8 cellular contexts compared by ENCODE assay signal in the genomic region with DNA sequence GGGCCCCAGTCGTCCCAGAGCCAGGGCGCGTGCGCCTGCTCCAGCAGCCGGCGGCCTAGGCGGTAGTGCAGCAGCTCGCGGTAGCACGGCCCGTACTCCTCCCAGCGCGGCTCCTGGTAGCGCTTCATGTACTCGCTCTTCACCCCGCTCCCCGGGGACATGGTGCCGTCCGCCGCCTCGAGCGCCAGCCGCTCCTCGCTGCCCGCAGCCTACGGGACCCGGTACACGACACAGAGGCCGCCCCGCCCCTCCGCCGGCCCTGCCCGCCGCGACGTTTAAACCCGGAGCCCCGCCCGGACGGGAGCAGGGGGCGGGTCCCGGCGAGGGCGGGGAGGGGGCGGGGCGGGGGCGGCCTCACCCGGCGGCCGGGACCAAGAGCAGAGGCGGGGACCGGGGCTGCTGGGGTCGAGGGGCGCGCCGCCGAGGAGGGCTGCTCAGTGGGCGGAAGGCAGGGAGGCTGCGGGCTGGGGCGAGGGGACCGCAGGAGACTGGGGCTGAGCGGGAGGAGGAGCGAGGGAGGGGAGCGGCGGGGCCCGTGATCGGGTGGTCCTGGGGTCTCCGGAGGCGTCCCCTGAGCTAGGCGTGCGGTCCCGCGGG. TPM values are rescaled to one million over a fixed set of nuclear protein-coding genes. Genes with fewer than 3 reads are reported as not detected.
DNase-seq lines count a peak whose midpoint lies in the region; ATAC-seq and TF ChIP-seq lines count a peak whose summit lies in the region.

No MANE protein-coding gene starts in this region.

- intact Hi-C loops in lower leg skin (cut with DNase I; ENCODE audit: low total_unique reads) = no loop called here

- H3K9me3 ChIP-seq in BLaER1 = no peaks in the 10 kb centered on the region

- DNase-seq in NCI-H510A treated with DMSO at 0.1 percent for 48 hours (lab: John Stamatoyannopoulos, UW) = peak; percentile 65
- DNase-seq in activated CD4-positive, alpha-beta T cell treated with anti-CD3 and anti-CD28 coated beads, Interleukin-2, amount 50 U/mL, for 4 hours = peak; percentile 67 to 69
- peak; percentile 15 to 77 for DNase-seq in dermis microvascular lymphatic vessel endothelial cell (ENCODE audit: low read depth in 2 of 2)
- peak; percentile 65 to 96 for DNase-seq in lower leg skin (ENCODE audit: low spot score in 2 of 2)
- DNase-seq in stimulated activated CD4-positive, alpha-beta T cell treated with anti-CD3 and anti-CD28 coated beads, Interleukin-4, amount 100 ng/mL, for 48 hours (ENCODE audit: low read depth in 2 of 2) = peak; percentile 55 to 73

- H3K27ac ChIP-seq in BLaER1 = peak overlapping the region; percentile 84

- peaks cover 25% of the 10 kb centered on the region; the same call in 1 of the 2 replicates for H4K20me1 ChIP-seq in BLaER1

- H3K36me3 ChIP-seq in BLaER1 = no peaks in the 10 kb centered on the region

- H3K27me3 ChIP-seq in BLaER1 = no peaks in the 10 kb centered on the region

- H3K9ac ChIP-seq in BLaER1 = peak overlapping the region; percentile 83

- peak overlapping the region; percentile 97 for H3K4me2 ChIP-seq in BLaER1

- TF ChIP-seq POLR2A in GM19193 (IDR thresholded peaks at IDR 0.05; ENCODE audit: extremely low read depth, insufficient read depth, insufficient read length) (peak; percentile 51), lower leg skin (IDR thresholded peaks at IDR 0.05) (no peak)

- peak; percentile 69 for ATAC-seq in HG03354 (IDR thresholded peaks at IDR 0.05; ENCODE audit: poor library complexity, severe bottlenecking, unreplicated experiment)

- H3K4me3 ChIP-seq in BLaER1 (peak overlapping the region; percentile 87), lower leg skin (ENCODE audit: low read depth, poor library complexity, severe bottlenecking) (peak overlapping the region; percentile 70)

- H3K4me1 ChIP-seq in BLaER1 = peaks cover 46% of the 10 kb centered on the region

- 0 to 2% methylated on average over 23 to 32 of the region's 73 CpGs for WGBS in lower leg skin, 2 donors

- TF ChIP-seq CTCF in lower leg skin (IDR thresholded peaks at IDR 0.05) = no peak

RNA-seq across cellular contexts. Expression of a gene that starts 0.4 kb away (rescaled TPM):
- total RNA-seq in dermis microvascular lymphatic vessel endothelial cell = 3.4 and 5.0 TPM in 2 replicates
- 10 to 100 TPM; 20.0 to 32.4 (median 26.8) TPM for total RNA-seq in lower leg skin

Comparison
In these comparisons a context has a peak if more than half of its experiments do, and no peak if none do; other contexts are left out.
1. Peak in every context shown above with its lines: DNase-seq, ATAC-seq, H3K4me3 ChIP-seq and H3K27ac ChIP-seq.